30 cellular contexts compared by ENCODE assay signal in genomic region chr11:69187540-69188065, GRCh38.
"Had no signal": no experiment of that assay in that cellular context is flagged by ENCODE, and none has a peak within 500 bp of the region (broad histone marks: within the 10 kb centered on the region; RNA-seq: fewer than 3 reads in every experiment).

No MANE protein-coding gene starts in this region.

- H3K9me3 ChIP-seq: adrenal gland, body of pancreas had no signal

- DNase-seq: activated B cell treated with CpG ODN at 0.5 μM for 24 hours; activated CD4-positive, alpha-beta memory T cell treated with anti-CD3 and anti-CD28 coated beads for 36 hours; activated CD4-positive, alpha-beta T cell treated with anti-CD3 and anti-CD28 coated beads for 4 hours; activated CD4-positive, alpha-beta T cell treated with anti-CD3 and anti-CD28 coated beads, Interleukin-2, amount 10 ng/mL, durations not matched to agents 24 days and 14 days; activated CD4-positive, alpha-beta T cell treated with anti-CD3 and anti-CD28 coated beads, Interleukin-2, amount 50 U/mL, for 1 hour; activated CD4-positive, alpha-beta T cell treated with anti-CD3 and anti-CD28 coated beads, Interleukin-2, amount 50 U/mL, for 4 hours; activated CD4-positive, CD25-positive, alpha-beta regulatory T cell treated with anti-CD3 and anti-CD28 coated beads, Interleukin-2, amount 50 U/mL, for 72 hours; activated CD8-positive, alpha-beta memory T cell treated with anti-CD3 and anti-CD28 coated beads, Interleukin-2, amount 50 U/mL, for 4 hours; activated CD8-positive, alpha-beta T cell treated with anti-CD3 and anti-CD28 coated beads for 36 hours; activated effector memory CD4-positive, alpha-beta T cell treated with anti-CD3 and anti-CD28 coated beads, Interleukin-2, amount 50 U/mL, for 16 hours; activated gamma-delta T cell treated with Interleukin-2 at 50 U/mL for 16 hours; activated naive CD4-positive, alpha-beta T cell; activated naive CD4-positive, alpha-beta T cell treated with anti-CD3 and anti-CD28 coated beads for 36 hours; activated naive CD4-positive, alpha-beta T cell treated with anti-CD3 and anti-CD28 coated beads, Interleukin-2, amount 50 U/mL, for 16 hours; activated naive CD8-positive, alpha-beta T cell treated with anti-CD3 and anti-CD28 coated beads for 36 hours; activated T-cell treated with anti-CD3 and anti-CD28 coated beads for 4 hours; activated T-cell treated with anti-CD3 and anti-CD28 coated beads, Interleukin-2, amount 50 U/mL, for 1 hour; activated T-cell treated with anti-CD3 and anti-CD28 coated beads, Interleukin-2, amount 50 U/mL, for 4 hours; activated T-cell treated with anti-CD3 and anti-CD28 coated beads, Interleukin-2, amount 50 U/mL, for 72 hours; adrenal gland; amniotic stem cell; body of pancreas; brain microvascular endothelial cell; central memory CD4-positive, alpha-beta T cell; T-helper 2 cell; T-helper 9 cell had no signal

- H3K36me3 ChIP-seq: adrenal gland, brain microvascular endothelial cell, breast epithelium had no signal

- H3K27ac ChIP-seq: adrenal gland, body of pancreas, brain microvascular endothelial cell, breast epithelium, VCaP had no signal

- ATAC-seq: activated CD8-positive, alpha-beta T cell treated with anti-CD3 and anti-CD28 coated beads for 36 hours; activated naive CD4-positive, alpha-beta T cell treated with anti-CD3 and anti-CD28 coated beads, Interleukin-2, amount 50 U/mL, for 72 hours; activated T-cell treated with anti-CD3 and anti-CD28 coated beads, Interleukin-2, amount 50 U/mL, for 4 hours; activated T-cell treated with anti-CD3 and anti-CD28 coated beads, Interleukin-2, amount 50 U/mL, for 72 hours; activated T-helper 17 cell treated with anti-CD3 and anti-CD28 coated beads, Interleukin-2, amount 50 U/mL, for 72 hours; body of pancreas had no signal

- H3K27me3 ChIP-seq: adrenal gland, body of pancreas, brain microvascular endothelial cell, breast epithelium had no signal

- H3K4me1 ChIP-seq: adrenal gland, breast epithelium had no signal

- H3K4me3 ChIP-seq: adrenal gland, body of pancreas, breast epithelium had no signal
